ENCODE assay signal across 21 cellular contexts in genomic region chr2:12539306-12539705, GRCh38.
DNase-seq lines count a peak whose midpoint lies in the region; ATAC-seq and TF ChIP-seq lines count a peak whose summit lies in the region.
"Had no signal": no experiment of that assay in that cellular context is flagged by ENCODE, and none has a peak within 500 bp of the region (broad histone marks: within the 10 kb centered on the region; RNA-seq: fewer than 3 reads in every experiment).

No MANE protein-coding gene starts in this region.

- no peaks in the 10 kb centered on the region for H3K36me3 ChIP-seq in left ventricle myocardium inferior

- intact Hi-C loops in left ventricle myocardium inferior (cut with micrococcal nuclease) (no loop called here), left cardiac atrium (cut with DNase I) (no loop called here), sciatic nerve (cut with DNase I) (no loop called here)

- H3K27me3 ChIP-seq in left ventricle myocardium inferior (ENCODE audit: low read depth), result no peaks in the 10 kb centered on the region

- H3K4me1 Mint-ChIP-seq in nephron, result peaks cover 93% of the 10 kb centered on the region

- H3K4me3 Mint-ChIP-seq in nephron, result peak overlapping the region in 2 of 3 experiments; percentile 24 to 33
- H3K4me3 Mint-ChIP-seq: CD4-positive, alpha-beta T cell; HFFc6 had no signal

- H3K27me3 Mint-ChIP-seq in nephron (ENCODE audit: low read depth), result no peaks in the 10 kb centered on the region
- H3K27me3 Mint-ChIP-seq: CD4-positive, alpha-beta T cell had no signal

- H3K36me3 Mint-ChIP-seq in nephron (ENCODE audit: low read depth), result no peaks in the 10 kb centered on the region

- H3K9me3 Mint-ChIP-seq in nephron, result no peaks in the 10 kb centered on the region
- H3K9me3 Mint-ChIP-seq: CD4-positive, alpha-beta T cell; HFFc6 had no signal

- ATAC-seq in left cardiac atrium (no peak), sciatic nerve (peak; percentile 23)
- ATAC-seq: A549, HCT116 had no signal

- no peaks in the 10 kb centered on the region for H3K9me3 ChIP-seq in left ventricle myocardium inferior (replicated peaks)
- H3K9me3 ChIP-seq: A549, Caco-2 had no signal

- TF ChIP-seq CTCF in left ventricle myocardium inferior (IDR thresholded peaks at IDR 0.05; ENCODE audit: borderline replicate concordance) (no peak), nephron (IDR thresholded peaks at IDR 0.05; ENCODE audit: unreplicated experiment in 3 of 3) (no peak)

- H3K4me1 ChIP-seq in left ventricle myocardium inferior, result peaks cover 59% of the 10 kb centered on the region
- H3K4me1 ChIP-seq: A549 had no signal

- peak overlapping the region; percentile 59 for H3K27ac ChIP-seq in left ventricle myocardium inferior (replicated peaks)
- no peak overlapping the region for H3K27ac ChIP-seq in substantia nigra (ENCODE audit: low read depth, low read length, poor library complexity, severe bottlenecking)
- H3K27ac ChIP-seq: 22Rv1, A549, C4-2B, HL-60 had no signal

- DNase-seq in left ventricle myocardium inferior (no peak), left cardiac atrium (no peak), sciatic nerve (ENCODE audit: low spot score) (no peak), NCI-H526 treated with DMSO at 0.1 percent for 48 hours (lab: John Stamatoyannopoulos, UW) (no peak), superior temporal gyrus (ENCODE audit: extremely low spot score) (no peak), substantia nigra (lab: John Stamatoyannopoulos, UW) (no peak)
- DNase-seq: AML-193; Caco-2; CD4-positive, alpha-beta T cell; DMS153; DMS79; GF-D8; GOT3; H7; HFFc6 had no signal

- H3K27ac Mint-ChIP-seq in nephron, result peak overlapping the region; percentile 87 to 93 (median 88)
- H3K27ac Mint-ChIP-seq: CD4-positive, alpha-beta T cell; HFFc6 had no signal

- no peak overlapping the region for H3K4me3 ChIP-seq in left ventricle myocardium inferior
- H3K4me3 ChIP-seq: A549 had no signal
